Comparison of ENCODE assay signal across 8 cellular contexts in genomic region chr19:55586976-55587668, GRCh38. TPM values are rescaled to one million over a fixed set of nuclear protein-coding genes. Genes with fewer than 3 reads are reported as not detected.
DNase-seq lines count a peak whose midpoint lies in the region; ATAC-seq and TF ChIP-seq lines count a peak whose summit lies in the region.

No MANE protein-coding gene starts in this region.

- ATAC-seq in HG02610 (IDR thresholded peaks at IDR 0.05; ENCODE audit: unreplicated experiment) (peak; percentile 81), left cardiac atrium (peak; percentile 91)

- peaks cover 9% of the 10 kb centered on the region for H3K4me1 Mint-ChIP-seq in T-helper 1 cell treated with Interleukin-12 subunit alpha and Interleukin-12 subunit beta and Interleukin-4 antibody, amounts not matched to agents 30 μg/mL and 1 μg/mL, for 36 hours (ENCODE audit: low read depth)
- peaks cover 27% of the 10 kb centered on the region for H3K4me1 Mint-ChIP-seq in type B pancreatic cell (ENCODE audit: unreplicated experiment)

- DNase-seq in NCI-H1436 treated with DMSO at 0.1 percent for 48 hours (lab: John Stamatoyannopoulos, UW) (peak; percentile 98), amniotic stem cell (lab: John Stamatoyannopoulos, UW) (peak; percentile 77), left cardiac atrium (peak; percentile 95), posterior vena cava (ENCODE audit: low spot score) (peak; percentile 97), type B pancreatic cell (ENCODE audit: extremely low spot score, unreplicated experiment) (peak; percentile 97)

- H3K9me3 Mint-ChIP-seq in T-helper 1 cell treated with Interleukin-12 subunit alpha and Interleukin-12 subunit beta and Interleukin-4 antibody, amounts not matched to agents 30 μg/mL and 1 μg/mL, for 36 hours, result no peaks in the 10 kb centered on the region
- no peaks in the 10 kb centered on the region for H3K9me3 Mint-ChIP-seq in type B pancreatic cell

- peaks cover 13% of the 10 kb centered on the region; the same call in 1 of the 2 replicates for H3K4me1 ChIP-seq in ES-I3 (ENCODE audit: insufficient read depth, low read length)

- H3K36me3 ChIP-seq in ES-I3 (ENCODE audit: insufficient read depth, low read length), result no peaks in the 10 kb centered on the region

- H3K9me3 ChIP-seq in ES-I3 (ENCODE audit: control insufficient read depth, insufficient read depth, low read length), result no peaks in the 10 kb centered on the region

- intact Hi-C loops in left cardiac atrium (cut with DNase I) (loop anchor here in 1 of 2 donors (5.0 kb wide), 1 partner anchor 40 kb away; the partner anchor contains the start of gene SBK3), posterior vena cava (cut with DNase I) (loop anchor here in 1 of 2 donors (5.0 kb wide), 1 partner anchor 70 kb away; no protein-coding TSS in a partner anchor)

- peak overlapping the region; percentile 69 for H3K4me3 Mint-ChIP-seq in T-helper 1 cell treated with Interleukin-12 subunit alpha and Interleukin-12 subunit beta and Interleukin-4 antibody, amounts not matched to agents 30 μg/mL and 1 μg/mL, for 36 hours
- H3K4me3 Mint-ChIP-seq in type B pancreatic cell, result peak overlapping the region; percentile 93

- H3K27ac Mint-ChIP-seq in T-helper 1 cell treated with Interleukin-12 subunit alpha and Interleukin-12 subunit beta and Interleukin-4 antibody, amounts not matched to agents 30 μg/mL and 1 μg/mL, for 36 hours, result no peak overlapping the region
- H3K27ac Mint-ChIP-seq in type B pancreatic cell, result peak overlapping the region; percentile 94

- peaks cover 8% of the 10 kb centered on the region for H3K36me3 Mint-ChIP-seq in T-helper 1 cell treated with Interleukin-12 subunit alpha and Interleukin-12 subunit beta and Interleukin-4 antibody, amounts not matched to agents 30 μg/mL and 1 μg/mL, for 36 hours (ENCODE audit: low read depth)
- H3K36me3 Mint-ChIP-seq in type B pancreatic cell, result peaks cover 4% of the 10 kb centered on the region

- H3K9ac ChIP-seq in ES-I3 (ENCODE audit: low read depth, low read length), result peak overlapping the region; percentile 43; the same call in 1 of the 2 replicates

- TF ChIP-seq CTCF in type B pancreatic cell (conservative IDR thresholded peaks at IDR 0.05), result no peak

- H3K27me3 Mint-ChIP-seq in T-helper 1 cell treated with Interleukin-12 subunit alpha and Interleukin-12 subunit beta and Interleukin-4 antibody, amounts not matched to agents 30 μg/mL and 1 μg/mL, for 36 hours (ENCODE audit: low read depth), result peaks cover 34% of the 10 kb centered on the region
- H3K27me3 Mint-ChIP-seq in type B pancreatic cell, result no peaks in the 10 kb centered on the region

RNA-seq across cellular contexts. Expression of gene ZNF579, which starts 6.5 kb away (rescaled TPM):
- 10 to 100 TPM; 10.8 to 12.7 TPM for total RNA-seq in left cardiac atrium
- 1 to 10 TPM; 7.4 to 7.6 TPM for total RNA-seq in posterior vena cava
- total RNA-seq in type B pancreatic cell (ENCODE audit: low replicate concordance), result 21.1 and 23.9 TPM in 2 replicates

RNA-seq across cellular contexts. Expression of gene FIZ1, which starts 12.2 kb away (rescaled TPM):
- total RNA-seq in left cardiac atrium (10 to 100 TPM; 14.5 to 17.0 TPM), posterior vena cava (1 to 10 TPM; 7.8 to 9.7 TPM), type B pancreatic cell (ENCODE audit: low replicate concordance) (18.4 and 22.4 TPM in 2 replicates)

RNA-seq across cellular contexts. Expression of gene ZNF524, which starts 13.0 kb away (rescaled TPM):
- total RNA-seq in left cardiac atrium (10 to 100 TPM; 14.1 to 18.7 TPM), posterior vena cava (10 to 100 TPM; 10.6 to 11.1 TPM), type B pancreatic cell (ENCODE audit: low replicate concordance) (13.6 and 23.9 TPM in 2 replicates)

RNA-seq across cellular contexts. Expression of gene ZNF865, which starts 18.3 kb away (rescaled TPM):
- total RNA-seq in left cardiac atrium, result 10 to 100 TPM; 16.2 to 20.2 TPM
- total RNA-seq in posterior vena cava, result 10 to 100 TPM; 10.1 to 12.6 TPM
- 14.6 and 16.2 TPM in 2 replicates for total RNA-seq in type B pancreatic cell (ENCODE audit: low replicate concordance)

RNA-seq across cellular contexts. Expression of gene ZNF784, which starts 37.2 kb away (rescaled TPM):
- total RNA-seq in left cardiac atrium (10 to 100 TPM; 11.1 to 11.7 TPM), posterior vena cava (1 to 10 TPM; 3.6 to 4.3 TPM), type B pancreatic cell (ENCODE audit: low replicate concordance) (9.4 and 9.6 TPM in 2 replicates)

Comparison
In these comparisons a context has a peak if more than half of its experiments do, and no peak if none do; other contexts are left out.
1. Peak in every context shown above with its lines: DNase-seq and ATAC-seq.